Comparison of ENCODE assay signal across 21 cellular contexts in the genomic region with DNA sequence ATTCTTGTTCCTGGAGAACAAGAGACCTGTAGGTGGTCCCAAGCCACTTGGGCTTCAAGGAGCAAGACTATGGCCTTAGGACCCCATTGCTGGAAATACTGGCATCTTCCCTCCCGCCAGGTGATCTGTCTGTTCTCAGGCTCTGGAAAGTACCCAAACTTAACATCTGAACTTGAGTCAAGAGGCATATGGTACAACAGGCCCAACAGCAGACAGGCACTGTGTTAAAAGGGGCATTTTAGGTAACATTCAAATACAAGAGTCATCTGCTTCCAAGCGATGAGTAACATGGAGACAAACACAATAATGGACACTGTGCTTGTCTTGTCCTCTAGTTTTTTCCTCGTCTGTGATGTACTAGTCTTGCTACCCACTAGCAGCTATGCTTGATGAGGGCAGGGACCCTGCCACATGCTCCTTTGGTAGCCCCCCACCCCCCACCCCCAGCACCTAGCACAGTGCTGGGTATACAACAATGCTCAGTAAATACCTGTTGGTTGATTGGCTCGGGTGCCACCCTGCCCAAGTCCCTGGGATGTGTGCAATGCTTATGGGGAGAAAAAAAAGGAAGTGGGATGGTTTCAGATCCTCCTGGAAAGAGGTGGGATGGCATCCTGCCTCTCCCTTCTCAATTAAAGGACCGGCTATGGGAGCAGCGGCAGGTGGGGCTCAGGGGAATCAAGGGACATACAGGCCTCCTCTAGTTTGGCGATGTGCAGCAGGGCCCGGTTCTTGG. TPM values are rescaled to one million over a fixed set of nuclear protein-coding genes. Genes with fewer than 3 reads are reported as not detected.
"Had no signal": no experiment of that assay in that cellular context is flagged by ENCODE, and none has a peak within 500 bp of the region (broad histone marks: within the 10 kb centered on the region; RNA-seq: fewer than 3 reads in every experiment).

No MANE protein-coding gene starts in this region.

- H3K27ac Mint-ChIP-seq: activated B cell treated with CpG ODN at 0.5 μM for 24 hours; activated CD4-positive, alpha-beta memory T cell treated with anti-CD3 and anti-CD28 coated beads, Interleukin-2, amount 10 ng/mL, durations not matched to agents 7 days and 5 days; activated CD8-positive, alpha-beta memory T cell treated with anti-CD3 and anti-CD28 coated beads, Interleukin-2, amount 10 ng/mL, durations not matched to agents 7 days and 5 days; activated naive CD8-positive, alpha-beta T cell treated with anti-CD3 and anti-CD28 coated beads, Interleukin-2, amount 10 ng/mL, durations not matched to agents 7 days and 5 days; stimulated activated memory B cell treated with anti-CD40 and anti-IgM and Interleukin-4, amounts not matched to agents 10 μg/mL and 1 μg/mL and 100 μg/mL, for 72 hours; T-helper 2 cell treated with Interferon-gamma antibody and Interleukin-4, amounts not matched to agents 5 μg/mL and 100 μg/mL, for 36 hours had no signal

- H3K4me1 Mint-ChIP-seq: activated B cell treated with CpG ODN at 0.5 μM for 24 hours; activated CD4-positive, alpha-beta memory T cell treated with anti-CD3 and anti-CD28 coated beads, Interleukin-2, amount 10 ng/mL, durations not matched to agents 7 days and 5 days; activated CD8-positive, alpha-beta memory T cell treated with anti-CD3 and anti-CD28 coated beads, Interleukin-2, amount 10 ng/mL, durations not matched to agents 7 days and 5 days; activated naive CD8-positive, alpha-beta T cell treated with anti-CD3 and anti-CD28 coated beads, Interleukin-2, amount 10 ng/mL, durations not matched to agents 7 days and 5 days; central memory CD8-positive, alpha-beta T cell; stimulated activated memory B cell treated with anti-CD40 and anti-IgM and Interleukin-4, amounts not matched to agents 10 μg/mL and 1 μg/mL and 100 μg/mL, for 72 hours had no signal

- H3K27me3 ChIP-seq: gastrocnemius medialis had no signal

- DNase-seq: activated B cell treated with CpG ODN at 0.5 μM for 24 hours; activated CD4-positive, alpha-beta memory T cell treated with anti-CD3 and anti-CD28 coated beads, Interleukin-2, amount 10 ng/mL, durations not matched to agents 7 days and 5 days; activated CD4-positive, alpha-beta T cell treated with anti-CD3 and anti-CD28 coated beads for 4 hours; activated CD8-positive, alpha-beta memory T cell treated with anti-CD3 and anti-CD28 coated beads, Interleukin-2, amount 10 ng/mL, durations not matched to agents 7 days and 5 days; activated naive CD4-positive, alpha-beta T cell treated with Interleukin-2 at 50 U/mL for 16 hours; activated naive CD8-positive, alpha-beta T cell treated with anti-CD3 and anti-CD28 coated beads, Interleukin-2, amount 10 ng/mL, durations not matched to agents 7 days and 5 days; effector CD4-positive, alpha-beta T cell; gastrocnemius medialis; naive B cell; psoas muscle; stimulated activated CD4-positive, alpha-beta T cell treated with anti-CD3 and anti-CD28 coated beads, Interleukin-4, amount 100 ng/mL, for 4 hours had no signal

- ATAC-seq: activated CD8-positive, alpha-beta memory T cell treated with anti-CD3 and anti-CD28 coated beads, Interleukin-2, amount 10 ng/mL, durations not matched to agents 7 days and 5 days; gastrocnemius medialis; sciatic nerve; stimulated activated memory B cell treated with anti-CD40 and anti-IgM and Interleukin-4, amounts not matched to agents 10 μg/mL and 1 μg/mL and 100 μg/mL, for 72 hours had no signal

- H3K9me3 Mint-ChIP-seq: activated B cell treated with CpG ODN at 0.5 μM for 24 hours; activated CD4-positive, alpha-beta memory T cell treated with anti-CD3 and anti-CD28 coated beads, Interleukin-2, amount 10 ng/mL, durations not matched to agents 7 days and 5 days; activated naive CD8-positive, alpha-beta T cell treated with anti-CD3 and anti-CD28 coated beads, Interleukin-2, amount 10 ng/mL, durations not matched to agents 7 days and 5 days; brain; central memory CD8-positive, alpha-beta T cell; memory B cell; naive B cell; neural crest cell; stimulated activated memory B cell treated with anti-CD40 and anti-IgM and Interleukin-4, amounts not matched to agents 10 μg/mL and 1 μg/mL and 100 μg/mL, for 72 hours; T-helper 2 cell treated with Interferon-gamma antibody and Interleukin-4, amounts not matched to agents 5 μg/mL and 100 μg/mL, for 36 hours had no signal

- H3K9me3 ChIP-seq: gastrocnemius medialis, mucosa of descending colon, psoas muscle had no signal

- H3K27ac ChIP-seq: psoas muscle had no signal

- H3K27me3 Mint-ChIP-seq: activated B cell treated with CpG ODN at 0.5 μM for 24 hours; activated CD4-positive, alpha-beta memory T cell treated with anti-CD3 and anti-CD28 coated beads, Interleukin-2, amount 10 ng/mL, durations not matched to agents 7 days and 5 days; activated CD8-positive, alpha-beta memory T cell treated with anti-CD3 and anti-CD28 coated beads, Interleukin-2, amount 10 ng/mL, durations not matched to agents 7 days and 5 days; activated naive CD8-positive, alpha-beta T cell treated with anti-CD3 and anti-CD28 coated beads, Interleukin-2, amount 10 ng/mL, durations not matched to agents 7 days and 5 days; brain; central memory CD8-positive, alpha-beta T cell; memory B cell; naive B cell; stimulated activated memory B cell treated with anti-CD40 and anti-IgM and Interleukin-4, amounts not matched to agents 10 μg/mL and 1 μg/mL and 100 μg/mL, for 72 hours had no signal

- H3K4me3 Mint-ChIP-seq: activated B cell treated with CpG ODN at 0.5 μM for 24 hours; activated CD4-positive, alpha-beta memory T cell treated with anti-CD3 and anti-CD28 coated beads, Interleukin-2, amount 10 ng/mL, durations not matched to agents 7 days and 5 days; activated CD8-positive, alpha-beta memory T cell treated with anti-CD3 and anti-CD28 coated beads, Interleukin-2, amount 10 ng/mL, durations not matched to agents 7 days and 5 days; activated naive CD8-positive, alpha-beta T cell treated with anti-CD3 and anti-CD28 coated beads, Interleukin-2, amount 10 ng/mL, durations not matched to agents 7 days and 5 days; brain; central memory CD8-positive, alpha-beta T cell; memory B cell; neural crest cell; stimulated activated memory B cell treated with anti-CD40 and anti-IgM and Interleukin-4, amounts not matched to agents 10 μg/mL and 1 μg/mL and 100 μg/mL, for 72 hours; T-helper 2 cell treated with Interferon-gamma antibody and Interleukin-4, amounts not matched to agents 5 μg/mL and 100 μg/mL, for 36 hours had no signal

- H3K4me3 ChIP-seq: gastrocnemius medialis, mucosa of descending colon, psoas muscle had no signal

RNA-seq across cellular contexts. Expression of gene CSF3, which starts 19.4 kb away (rescaled TPM):
- total RNA-seq: activated B cell treated with CpG ODN at 0.5 μM for 24 hours; activated CD4-positive, alpha-beta memory T cell treated with anti-CD3 and anti-CD28 coated beads, Interleukin-2, amount 10 ng/mL, durations not matched to agents 7 days and 5 days; activated CD8-positive, alpha-beta memory T cell treated with anti-CD3 and anti-CD28 coated beads, Interleukin-2, amount 10 ng/mL, durations not matched to agents 7 days and 5 days; activated naive CD8-positive, alpha-beta T cell treated with anti-CD3 and anti-CD28 coated beads, Interleukin-2, amount 10 ng/mL, durations not matched to agents 7 days and 5 days; liver; mucosa of descending colon; neural crest cell; osteoblast had no signal
